Comparison of ENCODE assay signal across 8 cellular contexts in the genomic region with DNA sequence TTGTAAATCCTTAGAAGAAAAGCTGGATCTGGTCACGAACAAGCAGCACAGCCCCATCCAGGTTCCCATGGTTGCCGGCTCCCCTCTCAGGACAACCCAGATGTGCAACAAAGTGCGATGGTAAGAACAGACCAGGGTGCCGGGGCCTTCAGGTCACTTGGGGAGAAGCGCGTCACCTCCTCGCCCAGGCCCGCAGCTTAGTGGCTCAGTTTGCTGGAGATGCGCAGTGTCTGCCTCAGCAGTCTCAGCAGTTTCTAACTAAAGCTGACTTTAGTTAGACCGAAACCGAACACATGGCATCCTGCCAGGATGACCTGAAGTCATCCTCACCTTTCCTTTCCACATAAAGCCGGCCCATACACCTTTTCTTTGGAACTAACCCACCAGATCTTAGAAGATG.
A peak's percentile ranks its signal among the peaks of the same experiment; 100 is the strongest.
DNase-seq lines count a peak whose midpoint lies in the region; ATAC-seq and TF ChIP-seq lines count a peak whose summit lies in the region.
"Not testable (repeated sequence)": the region's sequence is repeated elsewhere in the genome, so short reads cannot be mapped to it uniquely, and the experiment has no call there.

No MANE protein-coding gene starts in this region.

- peak overlapping the region; percentile 81 to 96 (median 95) for H3K27ac Mint-ChIP-seq in CD14-positive monocyte
- H3K27ac Mint-ChIP-seq in activated CD4-positive, alpha-beta memory T cell treated with anti-CD3 and anti-CD28 coated beads for 36 hours, result peak overlapping the region; percentile 67
- H3K27ac Mint-ChIP-seq in activated naive CD4-positive, alpha-beta T cell treated with anti-CD3 and anti-CD28 coated beads, Interleukin-2, amount 50 U/mL, for 24 hours, result peak overlapping the region; percentile 4
- peak overlapping the region; percentile 63 for H3K27ac Mint-ChIP-seq in stimulated activated naive B cell treated with anti-CD40 and anti-IgM and Interleukin-4, amounts not matched to agents 10 μg/mL and 1 μg/mL and 100 μg/mL, for 72 hours

- peak overlapping the region; percentile 20; the same call in 1 of the 2 replicates for H3K4me2 ChIP-seq in KMS-11

- CTCF ChIA-PET in activated CD4-positive, alpha-beta memory T cell treated with anti-CD3 and anti-CD28 coated beads for 36 hours (lab: Charles Lee), result interaction anchor here (1.0 kb wide), 1 partner anchor 95 kb away, joined by 5 read pairs; no protein-coding TSS in a partner anchor

- not testable (repeated sequence) for TF ChIP-seq EP300 in esophagus muscularis mucosa (IDR thresholded peaks at IDR 0.05)

- not testable (repeated sequence) for H3K4me3 Mint-ChIP-seq in CD14-positive monocyte; activated CD4-positive, alpha-beta memory T cell treated with anti-CD3 and anti-CD28 coated beads for 36 hours; activated naive CD4-positive, alpha-beta T cell treated with anti-CD3 and anti-CD28 coated beads, Interleukin-2, amount 50 U/mL, for 24 hours; stimulated activated naive B cell treated with anti-CD40 and anti-IgM and Interleukin-4, amounts not matched to agents 10 μg/mL and 1 μg/mL and 100 μg/mL, for 72 hours

- peaks cover 27% of the 10 kb centered on the region for H3K4me1 ChIP-seq in KMS-11 (ENCODE audit: low read depth, poor library complexity, severe bottlenecking)
- H3K4me1 ChIP-seq in esophagus muscularis mucosa, result peaks cover 8 to 27% (median 21%) of the 10 kb centered on the region in 4 donors
- peaks cover 2 to 50% (median 20%) of the 10 kb centered on the region in 4 donors for H3K4me1 ChIP-seq in liver (ENCODE audit: control insufficient read depth in 4 of 4, insufficient read depth in 4 of 4, low read length in 3 of 4)
- H3K4me1 ChIP-seq in neutrophil (ENCODE audit: control insufficient read depth in 1 of 2, insufficient read depth in 1 of 2, low read depth in 1 of 2, low read length in 1 of 2), result peaks cover 23 to 25% of the 10 kb centered on the region in 2 experiments

- not testable (repeated sequence) for H3K36me3 ChIP-seq in KMS-11 (ENCODE audit: insufficient read depth); liver (ENCODE audit: control insufficient read depth in 4 of 4, insufficient read depth in 3 of 4, low read depth in 1 of 4, low read length in 3 of 4)
- H3K36me3 ChIP-seq in esophagus muscularis mucosa (peaks cover 0 to 18% (median 4%) of the 10 kb centered on the region in 4 donors), neutrophil (peaks cover 40% of the 10 kb centered on the region)

- not testable (repeated sequence) for H3K27me3 ChIP-seq in KMS-11 (ENCODE audit: insufficient read depth, low read depth); esophagus muscularis mucosa; liver (ENCODE audit: control insufficient read depth in 4 of 4, insufficient read depth in 4 of 4, low read length in 3 of 4); neutrophil

- H3K36me3 Mint-ChIP-seq in CD14-positive monocyte, result peaks cover 61 to 75% of the 10 kb centered on the region in 2 donors
- peaks cover 56% of the 10 kb centered on the region for H3K36me3 Mint-ChIP-seq in activated CD4-positive, alpha-beta memory T cell treated with anti-CD3 and anti-CD28 coated beads for 36 hours
- not testable (repeated sequence) for H3K36me3 Mint-ChIP-seq in activated naive CD4-positive, alpha-beta T cell treated with anti-CD3 and anti-CD28 coated beads, Interleukin-2, amount 50 U/mL, for 24 hours
- H3K36me3 Mint-ChIP-seq in stimulated activated naive B cell treated with anti-CD40 and anti-IgM and Interleukin-4, amounts not matched to agents 10 μg/mL and 1 μg/mL and 100 μg/mL, for 72 hours, result peaks cover 38 to 63% of the 10 kb centered on the region in 2 donors

- 82% methylated on average over 12 of the region's 12 CpGs for WGBS in esophagus muscularis mucosa
- WGBS in liver, result 71% methylated on average over 12 of the region's 12 CpGs

- not testable (repeated sequence) for H3K9me3 Mint-ChIP-seq in CD14-positive monocyte; activated CD4-positive, alpha-beta memory T cell treated with anti-CD3 and anti-CD28 coated beads for 36 hours; activated naive CD4-positive, alpha-beta T cell treated with anti-CD3 and anti-CD28 coated beads, Interleukin-2, amount 50 U/mL, for 24 hours; stimulated activated naive B cell treated with anti-CD40 and anti-IgM and Interleukin-4, amounts not matched to agents 10 μg/mL and 1 μg/mL and 100 μg/mL, for 72 hours

- not testable (repeated sequence) for ATAC-seq in stimulated activated naive B cell treated with anti-CD40 and anti-IgM and Interleukin-4, amounts not matched to agents 10 μg/mL and 1 μg/mL and 100 μg/mL, for 72 hours (replicated peaks)

- not testable (repeated sequence) for H3K4me3 ChIP-seq in KMS-11 (IDR thresholded peaks at IDR 0.05; ENCODE audit: insufficient read depth, low read depth, low read length); esophagus muscularis mucosa; liver (ENCODE audit: low read depth in 1 of 3, low read length in 3 of 3); neutrophil (ENCODE audit: low read depth in 1 of 2, low read length in 1 of 2)

- H3K9ac ChIP-seq in KMS-11, result not testable (repeated sequence)
- H3K9ac ChIP-seq in liver (ENCODE audit: low read depth in 1 of 2, low read length in 2 of 2), result peak overlapping the region; percentile 50 to 60

- H3K79me2 ChIP-seq in KMS-11 (ENCODE audit: insufficient read depth, low read depth), result not testable (repeated sequence)

- peak overlapping the region; percentile 65; the same call in 1 of the 2 replicates for H2AFZ ChIP-seq in KMS-11 (ENCODE audit: low read depth)

- not testable (repeated sequence) for H3K9me3 ChIP-seq in esophagus muscularis mucosa; liver (ENCODE audit: control insufficient read depth in 4 of 4, low read length in 3 of 4); neutrophil

- not testable (repeated sequence) for DNase-seq in CD14-positive monocyte (ENCODE audit: low spot score); activated CD4-positive, alpha-beta memory T cell treated with anti-CD3 and anti-CD28 coated beads for 36 hours; esophagus muscularis mucosa (ENCODE audit: extremely low spot score); stimulated activated naive B cell treated with anti-CD40 and anti-IgM and Interleukin-4, amounts not matched to agents 10 μg/mL and 1 μg/mL and 100 μg/mL, for 72 hours

- H3K4me1 Mint-ChIP-seq in CD14-positive monocyte, result peaks cover 39% of the 10 kb centered on the region
- peaks cover 57% of the 10 kb centered on the region for H3K4me1 Mint-ChIP-seq in activated CD4-positive, alpha-beta memory T cell treated with anti-CD3 and anti-CD28 coated beads for 36 hours (ENCODE audit: low read depth)
- H3K4me1 Mint-ChIP-seq in activated naive CD4-positive, alpha-beta T cell treated with anti-CD3 and anti-CD28 coated beads, Interleukin-2, amount 50 U/mL, for 24 hours, result peaks cover 57% of the 10 kb centered on the region
- peaks cover 20 to 30% of the 10 kb centered on the region in 2 donors for H3K4me1 Mint-ChIP-seq in stimulated activated naive B cell treated with anti-CD40 and anti-IgM and Interleukin-4, amounts not matched to agents 10 μg/mL and 1 μg/mL and 100 μg/mL, for 72 hours

- not testable (repeated sequence) for H3K27ac ChIP-seq in KMS-11
- peak overlapping the region; percentile 40 to 72 (median 59) for H3K27ac ChIP-seq in esophagus muscularis mucosa (replicated peaks in 1 of 4)
- H3K27ac ChIP-seq in liver (ENCODE audit: low read depth in 1 of 2, low read length in 2 of 2), result peak overlapping the region; percentile 84 to 85
- peak overlapping the region; percentile 63 for H3K27ac ChIP-seq in neutrophil

- H3K27me3 Mint-ChIP-seq in CD14-positive monocyte (ENCODE audit: low read depth in 3 of 3); activated CD4-positive, alpha-beta memory T cell treated with anti-CD3 and anti-CD28 coated beads for 36 hours; activated naive CD4-positive, alpha-beta T cell treated with anti-CD3 and anti-CD28 coated beads, Interleukin-2, amount 50 U/mL, for 24 hours; stimulated activated naive B cell treated with anti-CD40 and anti-IgM and Interleukin-4, amounts not matched to agents 10 μg/mL and 1 μg/mL and 100 μg/mL, for 72 hours: not testable (repeated sequence)

- POLR2A ChIA-PET in activated CD4-positive, alpha-beta memory T cell treated with anti-CD3 and anti-CD28 coated beads for 36 hours (lab: Charles Lee), result not testable (repeated sequence)

- not testable (repeated sequence) for TF ChIP-seq CTCF in CD14-positive monocyte (IDR thresholded peaks at IDR 0.05); KMS-11 (conservative IDR thresholded peaks at IDR 0.05; ENCODE audit: low read depth, low read length); esophagus muscularis mucosa (IDR thresholded peaks at IDR 0.05); liver (IDR thresholded peaks at IDR 0.05; ENCODE audit: low read depth, low read length, missing input control); neutrophil (IDR thresholded peaks at IDR 0.05)

- not testable (repeated sequence) for TF ChIP-seq RAD21 in liver (IDR thresholded peaks at IDR 0.05)

- TF ChIP-seq POLR2A in esophagus muscularis mucosa (IDR thresholded peaks at IDR 0.05; ENCODE audit: low read depth), result not testable (repeated sequence)

- H4K20me1 ChIP-seq in KMS-11 (ENCODE audit: insufficient read depth), result not testable (repeated sequence)

- intact Hi-C loops in CD14-positive monocyte (cut with micrococcal nuclease) (loop anchor here (5.0 kb wide), 1 partner anchor 41 kb away; no protein-coding TSS in a partner anchor), esophagus muscularis mucosa (cut with DNase I) (loop anchor here (10.0 kb wide), 1 partner anchor 109 kb away; no protein-coding TSS in a partner anchor)
- intact Hi-C loops in activated CD4-positive, alpha-beta memory T cell treated with anti-CD3 and anti-CD28 coated beads for 36 hours (cut with micrococcal nuclease), result not testable (repeated sequence)

Comparison
In these comparisons a context has a peak if more than half of its experiments do, and no peak if none do; other contexts are left out.
1. H3K27ac Mint-ChIP-seq: peak in every context shown above with its lines; median percentile 95 in CD14-positive monocyte; 67 in activated CD4-positive, alpha-beta memory T cell treated with anti-CD3 and anti-CD28 coated beads for 36 hours; 63 in stimulated activated naive B cell treated with anti-CD40 and anti-IgM and Interleukin-4, amounts not matched to agents 10 μg/mL and 1 μg/mL and 100 μg/mL, for 72 hours; 4 in activated naive CD4-positive, alpha-beta T cell treated with anti-CD3 and anti-CD28 coated beads, Interleukin-2, amount 50 U/mL, for 24 hours.